Comparison of ENCODE assay signal across 18 cellular contexts in genomic region chr12:88844426-88844825, GRCh38.
A peak's percentile ranks its signal among the peaks of the same experiment; 100 is the strongest.
DNase-seq lines count a peak whose midpoint lies in the region; ATAC-seq and TF ChIP-seq lines count a peak whose summit lies in the region.
"Had no signal": no experiment of that assay in that cellular context is flagged by ENCODE, and none has a peak within 500 bp of the region (broad histone marks: within the 10 kb centered on the region; RNA-seq: fewer than 3 reads in every experiment).

No MANE protein-coding gene starts in this region.

- H3K9me3 Mint-ChIP-seq in WTC11 (peaks cover 9% of the 10 kb centered on the region), neural progenitor cell (peaks cover 10% of the 10 kb centered on the region)

- intact Hi-C loops in Right ventricle myocardium inferior (cut with DNase I) (no loop called here), heart left ventricle (cut with DNase I) (no loop called here)

- H3K4me1 Mint-ChIP-seq in WTC11 (peaks cover 13% of the 10 kb centered on the region), neural progenitor cell (no peaks in the 10 kb centered on the region)
- H3K4me1 Mint-ChIP-seq: B cell, CD14-positive monocyte had no signal

- no peak overlapping the region for H3K27ac ChIP-seq in heart left ventricle
- no peak overlapping the region for H3K27ac ChIP-seq in neural progenitor cell
- no peak overlapping the region for H3K27ac ChIP-seq in RWPE1
- H3K27ac ChIP-seq: 22Rv1, KMS-11 had no signal

- H3K4me1 ChIP-seq in heart left ventricle, result no peaks in the 10 kb centered on the region
- no peaks in the 10 kb centered on the region for H3K4me1 ChIP-seq in neural progenitor cell

- DNase-seq in Right ventricle myocardium inferior (ENCODE audit: missing footprints) (peak; percentile 26), heart left ventricle (no peak), WTC11 (ENCODE audit: low spot score) (peak; percentile 35), neural progenitor cell (ENCODE audit: low spot score) (no peak), CD1c-positive myeloid dendritic cell (ENCODE audit: extremely low spot score) (no peak), cortex of kidney (lab: John Stamatoyannopoulos, UW) (no peak), RWPE1 (ENCODE audit: low spot score) (no peak)
- DNase-seq: HFFc6, IMR-90, MM.1S, NCI-H2029, NCI-H446 treated with DMSO at 0.1 percent for 48 hours, NCI-H526 had no signal

- POLR2A ChIA-PET in WTC11 (lab: Charles Lee), result no interaction called here
- POLR2A ChIA-PET in RWPE1 (lab: Yijun Ruan, JAX; ENCODE audit: low non-redundant PET), result no interaction called here

- 0 out of 2 replicates have a peak, but pooled peaks cover under 1% of the 10 kb centered on the region for H3K27me3 Mint-ChIP-seq in WTC11 (ENCODE audit: low read depth)
- H3K27me3 Mint-ChIP-seq in neural progenitor cell (ENCODE audit: insufficient read depth, low read depth), result peaks cover 3% of the 10 kb centered on the region
- H3K27me3 Mint-ChIP-seq: B cell had no signal

- H3K27ac Mint-ChIP-seq in WTC11 (no peak overlapping the region), neural progenitor cell (no peak overlapping the region)
- H3K27ac Mint-ChIP-seq: B cell, CD14-positive monocyte, HFFc6 had no signal

- no peaks in the 10 kb centered on the region for H3K36me3 ChIP-seq in heart left ventricle
- H3K36me3 ChIP-seq in neural progenitor cell, result no peaks in the 10 kb centered on the region

- TF ChIP-seq POLR2A in heart left ventricle (IDR thresholded peaks at IDR 0.05), result no peak

- CTCF ChIA-PET in WTC11 (lab: Charles Lee), result no interaction called here
- CTCF ChIA-PET in RWPE1 (lab: Yijun Ruan, JAX), result interaction anchor here (0.6 kb wide), 1 partner anchor 523 kb away, joined by 5 read pairs; no protein-coding TSS in a partner anchor

- H3K27me3 ChIP-seq in heart left ventricle, result no peaks in the 10 kb centered on the region
- no peaks in the 10 kb centered on the region for H3K27me3 ChIP-seq in neural progenitor cell

- H4K20me1 ChIP-seq in neural progenitor cell (ENCODE audit: low read depth), result no peaks in the 10 kb centered on the region

- no peak overlapping the region for H3K4me2 ChIP-seq in neural progenitor cell
- H3K4me2 ChIP-seq: KMS-11 had no signal

- H3K36me3 Mint-ChIP-seq in WTC11 (peaks cover 6% of the 10 kb centered on the region), neural progenitor cell (no peaks in the 10 kb centered on the region)
- H3K36me3 Mint-ChIP-seq: CD14-positive monocyte had no signal

- no peak for ATAC-seq in Right ventricle myocardium inferior
- ATAC-seq in heart left ventricle, result no peak
- ATAC-seq in WTC11, result peak; percentile 97
- ATAC-seq: Panc1 had no signal

- H3K79me2 ChIP-seq in neural progenitor cell (ENCODE audit: low read depth), result no peaks in the 10 kb centered on the region

- WGBS in heart left ventricle, 4 donors, result 89 to 92% (median 92%) methylated on average over 8 of the region's 8 CpGs

- H3K9ac ChIP-seq in neural progenitor cell, result no peak overlapping the region
- H3K9ac ChIP-seq: KMS-11 had no signal

- H3K9me3 ChIP-seq in heart left ventricle (peaks cover 0 to 19% (median 0%) of the 10 kb centered on the region in 12 donors), neural progenitor cell (ENCODE audit: low read depth) (no peaks in the 10 kb centered on the region)

- peak overlapping the region; percentile 45 for H2AFZ ChIP-seq in neural progenitor cell (replicated peaks)

- TF ChIP-seq CTCF in heart left ventricle (IDR thresholded peaks at IDR 0.05) (no peak), WTC11 (IDR thresholded peaks at IDR 0.05) (no peak), neural progenitor cell (IDR thresholded peaks at IDR 0.05) (no peak), RWPE1 (conservative IDR thresholded peaks at IDR 0.05; ENCODE audit: low read depth) (no peak)

- H3K4me3 Mint-ChIP-seq in WTC11 (no peak overlapping the region), neural progenitor cell (no peak overlapping the region)
- H3K4me3 Mint-ChIP-seq: B cell, CD14-positive monocyte, HFFc6 had no signal

- H3K4me3 ChIP-seq in heart left ventricle (no peak overlapping the region), neural progenitor cell (no peak overlapping the region)

- H3F3A ChIP-seq in neural progenitor cell (ENCODE audit: low read depth), result no peaks in the 10 kb centered on the region

TF ChIP-seq in WTC11, 78 proteins besides CTCF, POLR2A, EP300 and RAD21:
- no peak for TF ChIP-seq ZNF512 (CRISPR knock-in tag; IDR thresholded peaks at IDR 0.05; ENCODE audit: borderline replicate concordance)
- TF ChIP-seq NR3C1 (CRISPR knock-in tag; conservative IDR thresholded peaks at IDR 0.05; ENCODE audit: low read depth), result no peak
- no peak for TF ChIP-seq FOXJ3 (CRISPR knock-in tag; IDR thresholded peaks at IDR 0.05; ENCODE audit: borderline replicate concordance)

Comparison
In these comparisons a context has a peak if more than half of its experiments do, and no peak if none do; other contexts are left out.
1. DNase-seq: peak in Right ventricle myocardium inferior (single experiment) and WTC11 (single experiment); none in heart left ventricle (0 of 5), neural progenitor cell (single experiment), CD1c-positive myeloid dendritic cell (single experiment), cortex of kidney (single experiment) and RWPE1 (single experiment).